ENCODE assay signal across 1 cellular context in genomic region chr3:84679211-84679610, GRCh38.
TF ChIP-seq lines count a peak whose summit lies in the region.

No MANE protein-coding gene starts in this region.

TF ChIP-seq in HepG2, 621 proteins besides CTCF, POLR2A, EP300 and RAD21 (continued from another document):
- TF ChIP-seq ZIK1 (CRISPR knock-in tag; IDR thresholded peaks at IDR 0.05; ENCODE audit: borderline replicate concordance, low read depth), result no peak
- no peak for TF ChIP-seq CBX1 (IDR thresholded peaks at IDR 0.05; ENCODE audit: low read depth)
- TF ChIP-seq MAFF (IDR thresholded peaks at IDR 0.05; ENCODE audit: low read depth, low read length), result peak; percentile 56; the same call in 1 of the 2 replicates
- TF ChIP-seq SRY (CRISPR knock-in tag; IDR thresholded peaks at IDR 0.05), result no peak
- TF ChIP-seq KLF13 (CRISPR knock-in tag; IDR thresholded peaks at IDR 0.05), result no peak
- no peak for TF ChIP-seq SNAPC4 (CRISPR knock-in tag; IDR thresholded peaks at IDR 0.05)
- TF ChIP-seq, protein P1, sequence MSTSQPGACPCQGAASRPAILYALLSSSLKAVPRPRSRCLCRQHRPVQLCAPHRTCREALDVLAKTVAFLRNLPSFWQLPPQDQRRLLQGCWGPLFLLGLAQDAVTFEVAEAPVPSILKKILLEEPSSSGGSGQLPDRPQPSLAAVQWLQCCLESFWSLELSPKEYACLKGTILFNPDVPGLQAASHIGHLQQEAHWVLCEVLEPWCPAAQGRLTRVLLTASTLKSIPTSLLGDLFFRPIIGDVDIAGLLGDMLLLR (CRISPR knock-in tag; IDR thresholded peaks at IDR 0.05), result no peak
- TF ChIP-seq MAFK (conservative IDR thresholded peaks at IDR 0.05 in 1 of 2, IDR thresholded peaks at IDR 0.05 in 1 of 2; ENCODE audit: low read length in 2 of 2), result peak; percentile 46 to 73; a peak in 3 of 4 replicates
